Comparison of ENCODE assay signal across 8 cellular contexts in genomic region chr12:51270847-51271518, GRCh38. TPM values are rescaled to one million over a fixed set of nuclear protein-coding genes. Genes with fewer than 3 reads are reported as not detected.
A peak's percentile ranks its signal among the peaks of the same experiment; 100 is the strongest.
DNase-seq lines count a peak whose midpoint lies in the region; ATAC-seq and TF ChIP-seq lines count a peak whose summit lies in the region.

No MANE protein-coding gene starts in this region.

- H3K9me3 ChIP-seq in HEK293 (ENCODE audit: control insufficient read depth, insufficient read depth, low read depth, low read length) (no peaks in the 10 kb centered on the region), right atrium auricular region (no peaks in the 10 kb centered on the region)

- no peaks in the 10 kb centered on the region for H3K27me3 ChIP-seq in right atrium auricular region

- no peaks in the 10 kb centered on the region for H3K9me3 Mint-ChIP-seq in activated CD8-positive, alpha-beta T cell treated with anti-CD3 and anti-CD28 coated beads, Interleukin-2, amount 10 ng/mL, durations not matched to agents 7 days and 5 days (ENCODE audit: insufficient read depth)

- H3K4me1 Mint-ChIP-seq in activated CD8-positive, alpha-beta T cell treated with anti-CD3 and anti-CD28 coated beads, Interleukin-2, amount 10 ng/mL, durations not matched to agents 7 days and 5 days (ENCODE audit: low read depth): peaks cover 23% of the 10 kb centered on the region

- peaks cover 17% of the 10 kb centered on the region for H3K27me3 Mint-ChIP-seq in activated CD8-positive, alpha-beta T cell treated with anti-CD3 and anti-CD28 coated beads, Interleukin-2, amount 10 ng/mL, durations not matched to agents 7 days and 5 days (ENCODE audit: low read depth)

- H3K36me3 ChIP-seq in HEK293 (ENCODE audit: control insufficient read depth in 2 of 2, insufficient read depth in 1 of 2, low read length in 2 of 2) (no peaks in the 10 kb centered on the region), right atrium auricular region (no peaks in the 10 kb centered on the region)

- H3K27ac ChIP-seq in HEK293 (ENCODE audit: extremely low read depth, low read depth, low read length) (no peak overlapping the region; the same call in 1 of the 2 replicates), right atrium auricular region (peak overlapping the region; percentile 56 to 75)

- H3K4me1 ChIP-seq in HEK293 (ENCODE audit: control insufficient read depth, insufficient read depth, low read length) (no peaks in the 10 kb centered on the region), right atrium auricular region (no peaks in the 10 kb centered on the region)

- peak overlapping the region; percentile 85 for H3K4me3 Mint-ChIP-seq in activated CD8-positive, alpha-beta T cell treated with anti-CD3 and anti-CD28 coated beads, Interleukin-2, amount 10 ng/mL, durations not matched to agents 7 days and 5 days

- H3K36me3 Mint-ChIP-seq in activated CD8-positive, alpha-beta T cell treated with anti-CD3 and anti-CD28 coated beads, Interleukin-2, amount 10 ng/mL, durations not matched to agents 7 days and 5 days (ENCODE audit: low read depth): no peaks in the 10 kb centered on the region

- POLR2A ChIA-PET in AG04449 (lab: Yijun Ruan, JAX) (interaction anchor here (0.5 to 2.0 kb wide), 6 partner anchors 8 to 607 kb away, joined by 3 to 11 read pairs (median 4); partner anchors contain the start of genes CSRNP2 and DAZAP2), HEK293 (lab: Yijun Ruan, JAX) (interaction anchor here (0.8 kb wide), 1 partner anchor 11 kb away, joined by 3 read pairs; no protein-coding TSS in a partner anchor)
- POLR2A ChIA-PET in activated CD8-positive, alpha-beta T cell treated with anti-CD3 and anti-CD28 coated beads, Interleukin-2, amount 10 ng/mL, durations not matched to agents 7 days and 5 days (lab: Charles Lee): interaction anchor here (0.6 to 0.9 kb wide), 2 partner anchors 32 to 51 kb away, joined by 3 to 4 read pairs; partner anchors contain the start of gene DAZAP2

- TF ChIP-seq CTCF in AG04449 (IDR thresholded peaks at IDR 0.05; ENCODE audit: insufficient read depth, low read length, missing control alignments) (no peak), HEK293 (tag by site-specific recombination; IDR thresholded peaks at IDR 0.05) (no peak), right atrium auricular region (IDR thresholded peaks at IDR 0.05) (no peak)

- ATAC-seq in activated CD8-positive, alpha-beta T cell treated with anti-CD3 and anti-CD28 coated beads, Interleukin-2, amount 10 ng/mL, durations not matched to agents 7 days and 5 days: no peak
- no peak for ATAC-seq in HG02885 (IDR thresholded peaks at IDR 0.05; ENCODE audit: poor library complexity, unreplicated experiment)

- H3K4me3 ChIP-seq in AG04449 (ENCODE audit: low read depth, low read length) (peak overlapping the region; percentile 70), HEK293 (ENCODE audit: low read depth, low read length) (peak overlapping the region; percentile 68), right atrium auricular region (peak overlapping the region; percentile 66 to 73), skeletal muscle cell (ENCODE audit: low read depth, low read length) (peak overlapping the region; percentile 74)

- peak; percentile 49 for DNase-seq in AG04449 (ENCODE audit: low read depth, low spot score)
- DNase-seq in activated CD8-positive, alpha-beta T cell treated with anti-CD3 and anti-CD28 coated beads, Interleukin-2, amount 10 ng/mL, durations not matched to agents 7 days and 5 days: no peak
- no peak for DNase-seq in right atrium auricular region (ENCODE audit: low spot score)
- DNase-seq in skeletal muscle cell (ENCODE audit: low read depth): peak; percentile 43
- DNase-seq in stimulated activated CD4-positive, alpha-beta T cell treated with anti-CD3 and anti-CD28 coated beads, Interleukin-12 subunit alpha, Interleukin-12 subunit beta, amount 100 ng/mL, for 4 hours: no peak
- DNase-seq in T-helper 9 cell: no peak

- H3K27ac Mint-ChIP-seq in activated CD8-positive, alpha-beta T cell treated with anti-CD3 and anti-CD28 coated beads, Interleukin-2, amount 10 ng/mL, durations not matched to agents 7 days and 5 days: peak overlapping the region; percentile 61

- CTCF ChIA-PET in AG04449 (lab: Yijun Ruan, JAX): interaction anchor here (0.8 to 4.9 kb wide), 8 partner anchors 13 to 243 kb away, joined by 3 to 92 read pairs (median 4); partner anchors contain the start of gene POU6F1
- CTCF ChIA-PET in HEK293 (lab: Yijun Ruan, JAX): interaction anchor here (0.6 to 1.2 kb wide), 7 partner anchors 10 to 408 kb away, joined by 3 to 10 read pairs (median 4); no protein-coding TSS in a partner anchor
- CTCF ChIA-PET in activated CD8-positive, alpha-beta T cell treated with anti-CD3 and anti-CD28 coated beads, Interleukin-2, amount 10 ng/mL, durations not matched to agents 7 days and 5 days (lab: Charles Lee): interaction anchor here (0.8 to 4.2 kb wide), 10 partner anchors 9 to 224 kb away, joined by 3 to 66 read pairs (median 5); no protein-coding TSS in a partner anchor

TF ChIP-seq in HEK293, 187 proteins besides CTCF, POLR2A, EP300 and RAD21:
- TF ChIP-seq KLF17 (tag by site-specific recombination; IDR thresholded peaks at IDR 0.05) (0 out of 2 replicates have a peak, but pooled peaks have one; percentile 12), ZNF664 (tag by site-specific recombination; IDR thresholded peaks at IDR 0.05) (peak; percentile 95), ZNF155 (tag by site-specific recombination; IDR thresholded peaks at IDR 0.05) (no peak)

RNA-seq across cellular contexts. Expression of gene SMAGP, which starts 0.8 kb away (rescaled TPM):
- 1 to 10 TPM; 4.3 to 4.7 TPM for total RNA-seq in activated CD8-positive, alpha-beta T cell treated with anti-CD3 and anti-CD28 coated beads, Interleukin-2, amount 10 ng/mL, durations not matched to agents 7 days and 5 days
- total RNA-seq in right atrium auricular region: 1 to 10 TPM; 2.3 to 3.8 TPM

RNA-seq across cellular contexts. Expression of gene DAZAP2, which starts 32.4 kb away (rescaled TPM):
- 100 to 1,000 TPM; 186 TPM for total RNA-seq in activated CD8-positive, alpha-beta T cell treated with anti-CD3 and anti-CD28 coated beads, Interleukin-2, amount 10 ng/mL, durations not matched to agents 7 days and 5 days
- total RNA-seq in right atrium auricular region: 100 to 1,000 TPM; 193 to 309 TPM

RNA-seq across cellular contexts. Expression of gene BIN2, which starts 53.0 kb away (rescaled TPM):
- 100 to 1,000 TPM; 158 to 161 TPM for total RNA-seq in activated CD8-positive, alpha-beta T cell treated with anti-CD3 and anti-CD28 coated beads, Interleukin-2, amount 10 ng/mL, durations not matched to agents 7 days and 5 days
- total RNA-seq in right atrium auricular region: 1 to 10 TPM; 2.1 to 4.6 TPM

RNA-seq across cellular contexts. Expression of gene POU6F1, which starts 53.1 kb away (rescaled TPM):
- total RNA-seq in activated CD8-positive, alpha-beta T cell treated with anti-CD3 and anti-CD28 coated beads, Interleukin-2, amount 10 ng/mL, durations not matched to agents 7 days and 5 days: 1 to 10 TPM; 1.3 to 2.2 TPM
- total RNA-seq in right atrium auricular region: 1 to 10 TPM; 3.0 to 6.0 TPM

Comparison
In these comparisons a context has a peak if more than half of its experiments do, and no peak if none do; other contexts are left out.
1. DNase-seq: peak in AG04449 (single experiment) and skeletal muscle cell (single experiment); none in activated CD8-positive, alpha-beta T cell treated with anti-CD3 and anti-CD28 coated beads, Interleukin-2, amount 10 ng/mL, durations not matched to agents 7 days and 5 days (single experiment), right atrium auricular region (single experiment), stimulated activated CD4-positive, alpha-beta T cell treated with anti-CD3 and anti-CD28 coated beads, Interleukin-12 subunit alpha, Interleukin-12 subunit beta, amount 100 ng/mL, for 4 hours (single experiment) and T-helper 9 cell (single experiment).
2. RNA of gene BIN2, which starts 53.0 kb away (total RNA-seq): 158 to 161 TPM in activated CD8-positive, alpha-beta T cell treated with anti-CD3 and anti-CD28 coated beads, Interleukin-2, amount 10 ng/mL, durations not matched to agents 7 days and 5 days; 2.1 to 4.6 TPM in right atrium auricular region; every median in the first group is over 10 times any median in the second.
3. Peak in every context shown above with its lines, with median percentiles within 50 percentile points of each other: H3K4me3 ChIP-seq.